In the genomic region with DNA sequence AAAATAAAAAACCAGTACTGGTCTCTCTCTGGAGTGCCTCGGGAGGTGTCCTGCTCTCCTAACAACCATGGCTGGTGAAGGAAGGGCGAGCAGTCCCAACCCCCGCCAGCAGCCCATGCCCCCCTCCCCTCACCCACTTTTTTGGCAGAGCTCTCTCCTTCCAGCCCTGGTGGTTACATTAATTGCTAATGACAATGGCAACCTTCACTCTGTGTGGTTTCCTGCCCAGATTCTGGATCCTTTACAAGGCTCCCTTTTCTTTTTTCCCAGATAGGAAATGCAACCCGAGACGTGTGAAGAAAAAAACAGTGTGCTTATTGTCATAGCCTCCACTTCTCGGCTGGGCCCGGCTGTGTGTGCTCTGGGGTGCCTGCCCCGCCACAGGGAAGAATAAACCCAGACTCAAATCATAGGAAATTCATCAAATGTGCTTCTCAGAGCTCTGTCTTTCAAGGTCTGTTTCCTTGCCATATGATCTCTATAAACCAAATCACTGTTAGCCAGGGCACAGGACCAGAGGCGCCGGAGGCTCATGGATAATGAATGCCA, we compare ENCODE assay signal across 13 cellular contexts.
DNase-seq lines count a peak whose midpoint lies in the region; ATAC-seq and TF ChIP-seq lines count a peak whose summit lies in the region.
"Had no signal": no experiment of that assay in that cellular context is flagged by ENCODE, and none has a peak within 500 bp of the region (broad histone marks: within the 10 kb centered on the region; RNA-seq: fewer than 3 reads in every experiment).

No MANE protein-coding gene starts in this region.

- intact Hi-C loops in right cardiac atrium (cut with DNase I) (no loop called here), sciatic nerve (cut with DNase I) (no loop called here)
- intact Hi-C loops in naive thymus-derived CD4-positive, alpha-beta T cell (cut with micrococcal nuclease): no loop called here

- no peak overlapping the region for H3K4me3 Mint-ChIP-seq in naive thymus-derived CD4-positive, alpha-beta T cell
- H3K4me3 Mint-ChIP-seq: activated CD4-positive, alpha-beta T cell treated with anti-CD3 and anti-CD28 coated beads, Interleukin-2, amount 10 ng/mL, durations not matched to agents 24 days and 14 days; activated naive CD8-positive, alpha-beta T cell treated with anti-CD3 and anti-CD28 coated beads for 36 hours had no signal

- H3K27me3 ChIP-seq in right cardiac atrium (ENCODE audit: control insufficient read depth, insufficient read depth): no peaks in the 10 kb centered on the region
- no peaks in the 10 kb centered on the region for H3K27me3 ChIP-seq in naive thymus-derived CD4-positive, alpha-beta T cell (ENCODE audit: control insufficient read depth in 2 of 2, insufficient read depth in 2 of 2, low read length in 2 of 2)
- H3K27me3 ChIP-seq: esophagus squamous epithelium had no signal

- H3K4me1 Mint-ChIP-seq in naive thymus-derived CD4-positive, alpha-beta T cell: no peaks in the 10 kb centered on the region
- H3K4me1 Mint-ChIP-seq: activated CD4-positive, alpha-beta T cell treated with anti-CD3 and anti-CD28 coated beads, Interleukin-2, amount 10 ng/mL, durations not matched to agents 24 days and 14 days; activated naive CD8-positive, alpha-beta T cell treated with anti-CD3 and anti-CD28 coated beads for 36 hours had no signal

- peaks cover 0 to 4% (median 0%) of the 10 kb centered on the region in 11 donors for H3K9me3 Mint-ChIP-seq in naive thymus-derived CD4-positive, alpha-beta T cell
- H3K9me3 Mint-ChIP-seq: activated CD4-positive, alpha-beta T cell treated with anti-CD3 and anti-CD28 coated beads, Interleukin-2, amount 10 ng/mL, durations not matched to agents 24 days and 14 days; activated naive CD8-positive, alpha-beta T cell treated with anti-CD3 and anti-CD28 coated beads for 36 hours had no signal

- no peak overlapping the region for H3K27ac Mint-ChIP-seq in naive thymus-derived CD4-positive, alpha-beta T cell
- H3K27ac Mint-ChIP-seq: activated CD4-positive, alpha-beta T cell treated with anti-CD3 and anti-CD28 coated beads, Interleukin-2, amount 10 ng/mL, durations not matched to agents 24 days and 14 days; activated naive CD8-positive, alpha-beta T cell treated with anti-CD3 and anti-CD28 coated beads for 36 hours had no signal

- peak; percentile 84 for DNase-seq in NCI-H1092 treated with DMSO at 0.1 percent for 48 hours (lab: John Stamatoyannopoulos, UW)
- peak; percentile 34 to 62 (median 58) for DNase-seq in right cardiac atrium
- no peak for DNase-seq in sciatic nerve (ENCODE audit: low spot score)
- DNase-seq in naive thymus-derived CD4-positive, alpha-beta T cell: no peak
- no peak for DNase-seq in activated CD4-positive, alpha-beta T cell treated with anti-CD3 and anti-CD28 coated beads for 1 hour
- DNase-seq: activated CD4-positive, alpha-beta T cell treated with anti-CD3 and anti-CD28 coated beads, Interleukin-2, amount 10 ng/mL, durations not matched to agents 24 days and 14 days; activated naive CD8-positive, alpha-beta T cell treated with anti-CD3 and anti-CD28 coated beads for 36 hours; esophagus squamous epithelium; PC-9 had no signal

- CTCF ChIA-PET in naive thymus-derived CD4-positive, alpha-beta T cell (lab: Charles Lee): no interaction called here

- no peak overlapping the region for H3K4me3 ChIP-seq in right cardiac atrium (ENCODE audit: low read length)
- H3K4me3 ChIP-seq in naive thymus-derived CD4-positive, alpha-beta T cell (ENCODE audit: low read length): no peak overlapping the region
- H3K4me3 ChIP-seq: esophagus squamous epithelium, PC-9, thoracic aorta had no signal

- no peaks in the 10 kb centered on the region for H3K36me3 Mint-ChIP-seq in naive thymus-derived CD4-positive, alpha-beta T cell
- H3K36me3 Mint-ChIP-seq: activated naive CD8-positive, alpha-beta T cell treated with anti-CD3 and anti-CD28 coated beads for 36 hours had no signal

- peak; percentile 62 for ATAC-seq in SK-N-SH treated with all-trans-retinoic acid at 6 μM for 48 hours
- peak; percentile 75 to 77 for ATAC-seq in right cardiac atrium
- ATAC-seq in sciatic nerve: peak; percentile 82
- no peak for ATAC-seq in HG03175 (IDR thresholded peaks at IDR 0.05; ENCODE audit: unreplicated experiment)
- no peak for ATAC-seq in GM19023 (IDR thresholded peaks at IDR 0.05; ENCODE audit: unreplicated experiment)
- ATAC-seq in naive thymus-derived CD4-positive, alpha-beta T cell: no peak

- no peaks in the 10 kb centered on the region for H3K36me3 ChIP-seq in naive thymus-derived CD4-positive, alpha-beta T cell (ENCODE audit: control insufficient read depth in 2 of 3, insufficient read depth in 3 of 3, low read length in 3 of 3)
- H3K36me3 ChIP-seq: esophagus squamous epithelium, thoracic aorta had no signal

- peak overlapping the region; percentile 9 for H3K27ac ChIP-seq in right cardiac atrium (ENCODE audit: low read length)
- no peak overlapping the region for H3K27ac ChIP-seq in naive thymus-derived CD4-positive, alpha-beta T cell (ENCODE audit: low read depth, low read length)
- H3K27ac ChIP-seq: PC-9, thoracic aorta had no signal

- POLR2A ChIA-PET in naive thymus-derived CD4-positive, alpha-beta T cell (lab: Charles Lee): no interaction called here

- peaks cover 0 to 14% (median 7%) of the 10 kb centered on the region in 5 donors for H3K27me3 Mint-ChIP-seq in naive thymus-derived CD4-positive, alpha-beta T cell
- H3K27me3 Mint-ChIP-seq: activated CD4-positive, alpha-beta T cell treated with anti-CD3 and anti-CD28 coated beads, Interleukin-2, amount 10 ng/mL, durations not matched to agents 24 days and 14 days had no signal

- H3K9me3 ChIP-seq in right cardiac atrium (ENCODE audit: control insufficient read depth, low read length): no peaks in the 10 kb centered on the region
- H3K9me3 ChIP-seq in naive thymus-derived CD4-positive, alpha-beta T cell (ENCODE audit: control insufficient read depth in 2 of 3, low read length in 3 of 3): no peaks in the 10 kb centered on the region
- H3K9me3 ChIP-seq: esophagus squamous epithelium, thoracic aorta had no signal

- WGBS in right cardiac atrium: 30% methylated on average over 10 of the region's 10 CpGs

- H3K4me1 ChIP-seq in right cardiac atrium (ENCODE audit: control insufficient read depth, insufficient read depth, low read length): peaks cover 3% of the 10 kb centered on the region
- H3K4me1 ChIP-seq in naive thymus-derived CD4-positive, alpha-beta T cell (ENCODE audit: control insufficient read depth in 2 of 2, insufficient read depth in 2 of 2, low read length in 2 of 2): no peaks in the 10 kb centered on the region

TF ChIP-seq in SK-N-SH treated with all-trans-retinoic acid at 6 μM for 48 hours, 23 proteins besides CTCF, POLR2A, EP300 and RAD21:
- TF ChIP-seq ZNF8 (CRISPR knock-in tag; IDR thresholded peaks at IDR 0.05): no peak
- TF ChIP-seq TCF4 (CRISPR knock-in tag; IDR thresholded peaks at IDR 0.05; ENCODE audit: borderline replicate concordance): peak; percentile 65; the same call in 1 of the 2 replicates
- TF ChIP-seq, protein P1, sequence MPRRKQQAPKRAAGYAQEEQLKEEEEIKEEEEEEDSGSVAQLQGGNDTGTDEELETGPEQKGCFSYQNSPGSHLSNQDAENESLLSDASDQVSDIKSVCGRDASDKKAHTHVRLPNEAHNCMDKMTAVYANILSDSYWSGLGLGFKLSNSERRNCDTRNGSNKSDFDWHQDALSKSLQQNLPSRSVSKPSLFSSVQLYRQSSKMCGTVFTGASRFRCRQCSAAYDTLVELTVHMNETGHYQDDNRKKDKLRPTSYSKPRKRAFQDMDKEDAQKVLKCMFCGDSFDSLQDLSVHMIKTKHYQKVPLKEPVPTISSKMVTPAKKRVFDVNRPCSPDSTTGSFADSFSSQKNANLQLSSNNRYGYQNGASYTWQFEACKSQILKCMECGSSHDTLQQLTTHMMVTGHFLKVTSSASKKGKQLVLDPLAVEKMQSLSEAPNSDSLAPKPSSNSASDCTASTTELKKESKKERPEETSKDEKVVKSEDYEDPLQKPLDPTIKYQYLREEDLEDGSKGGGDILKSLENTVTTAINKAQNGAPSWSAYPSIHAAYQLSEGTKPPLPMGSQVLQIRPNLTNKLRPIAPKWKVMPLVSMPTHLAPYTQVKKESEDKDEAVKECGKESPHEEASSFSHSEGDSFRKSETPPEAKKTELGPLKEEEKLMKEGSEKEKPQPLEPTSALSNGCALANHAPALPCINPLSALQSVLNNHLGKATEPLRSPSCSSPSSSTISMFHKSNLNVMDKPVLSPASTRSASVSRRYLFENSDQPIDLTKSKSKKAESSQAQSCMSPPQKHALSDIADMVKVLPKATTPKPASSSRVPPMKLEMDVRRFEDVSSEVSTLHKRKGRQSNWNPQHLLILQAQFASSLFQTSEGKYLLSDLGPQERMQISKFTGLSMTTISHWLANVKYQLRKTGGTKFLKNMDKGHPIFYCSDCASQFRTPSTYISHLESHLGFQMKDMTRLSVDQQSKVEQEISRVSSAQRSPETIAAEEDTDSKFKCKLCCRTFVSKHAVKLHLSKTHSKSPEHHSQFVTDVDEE (CRISPR knock-in tag; IDR thresholded peaks at IDR 0.05): peak; percentile 66; the same call in 1 of the 2 replicates
TF ChIP-seq in SK-N-SH treated with all-trans-retinoic acid at 6 μM for 48 hours: peak in this region for 2.

Comparison
In these comparisons a context has a peak if more than half of its experiments do, and no peak if none do; other contexts are left out.
1. DNase-seq: peak in NCI-H1092 treated with DMSO at 0.1 percent for 48 hours (single experiment) and right cardiac atrium (3 of 3); none in sciatic nerve (single experiment), naive thymus-derived CD4-positive, alpha-beta T cell (0 of 9) and activated CD4-positive, alpha-beta T cell treated with anti-CD3 and anti-CD28 coated beads for 1 hour (single experiment).
2. ATAC-seq: peak in SK-N-SH treated with all-trans-retinoic acid at 6 μM for 48 hours (single experiment), right cardiac atrium (2 of 2) and sciatic nerve (single experiment); none in HG03175 (single experiment), GM19023 (single experiment) and naive thymus-derived CD4-positive, alpha-beta T cell (single experiment).